ENCODE assay signal across 25 cellular contexts in the genomic region with DNA sequence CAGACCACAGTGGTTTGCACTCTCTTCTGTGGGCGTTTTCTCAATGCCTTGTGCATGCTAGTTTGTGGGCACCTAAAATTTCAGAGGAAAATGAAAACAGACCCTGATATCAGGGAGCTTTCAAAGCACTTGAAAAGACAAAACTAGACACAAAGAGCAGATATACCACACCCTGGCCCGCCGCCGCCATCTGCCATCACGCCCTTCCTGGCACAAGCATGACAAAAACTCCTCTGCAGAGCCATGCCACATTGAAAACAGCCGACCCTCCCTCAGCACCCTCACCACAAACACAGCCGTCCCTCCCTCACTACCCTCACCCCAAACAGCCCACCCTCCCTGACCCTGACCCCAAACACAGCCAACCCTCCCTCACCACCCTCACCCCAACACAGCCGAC.
DNase-seq lines count a peak whose midpoint lies in the region; FAIRE-seq and TF ChIP-seq lines count a peak whose summit lies in the region.
"Had no signal": no experiment of that assay in that cellular context is flagged by ENCODE, and none has a peak within 500 bp of the region (broad histone marks: within the 10 kb centered on the region; RNA-seq: fewer than 3 reads in every experiment).

No MANE protein-coding gene starts in this region.

- no peaks in the 10 kb centered on the region for H3K4me1 ChIP-seq in kidney (ENCODE audit: control insufficient read depth in 1 of 2, insufficient read depth in 1 of 2, low read depth in 1 of 2, low read length in 2 of 2)
- no peaks in the 10 kb centered on the region for H3K4me1 ChIP-seq in stomach
- no peaks in the 10 kb centered on the region for H3K4me1 ChIP-seq in vagina
- peaks cover 0 to 3% of the 10 kb centered on the region in 2 donors for H3K4me1 ChIP-seq in neuronal stem cell (ENCODE audit: control insufficient read depth in 2 of 2, insufficient read depth in 1 of 2, low read depth in 1 of 2, low read length in 2 of 2)
- no peaks in the 10 kb centered on the region for H3K4me1 ChIP-seq in thyroid gland
- H3K4me1 ChIP-seq: A549; BLaER1 treated with 17β-estradiol and CSF1 and Interleukin-3, amounts not matched to agents 10 nM and 100 nM; Caco-2 had no signal

- H3K27ac Mint-ChIP-seq in mesothelial cell of epicardium, result no peak overlapping the region
- H3K27ac Mint-ChIP-seq: B cell; CD4-positive, alpha-beta T cell; CD8-positive, alpha-beta T cell had no signal

- no peak overlapping the region for H2BK15ac ChIP-seq in neuronal stem cell (ENCODE audit: low read length)

- H3K23ac ChIP-seq in neuronal stem cell (ENCODE audit: low read depth, low read length, poor library complexity), result no peak overlapping the region

- peaks cover 6% of the 10 kb centered on the region for H3K9me3 Mint-ChIP-seq in mesothelial cell of epicardium
- H3K9me3 Mint-ChIP-seq: CD4-positive, alpha-beta T cell; CD8-positive, alpha-beta T cell had no signal

- H3K4me3 ChIP-seq in kidney (ENCODE audit: low read length in 2 of 2), result no peak overlapping the region
- no peak overlapping the region for H3K4me3 ChIP-seq in stomach
- H3K4me3 ChIP-seq in vagina, result no peak overlapping the region
- no peak overlapping the region for H3K4me3 ChIP-seq in neuronal stem cell (ENCODE audit: low read length in 2 of 2)
- H3K4me3 ChIP-seq in thyroid gland (replicated peaks in 1 of 3), result no peak overlapping the region
- H3K4me3 ChIP-seq: A549; BLaER1 treated with 17β-estradiol and CSF1 and Interleukin-3, amounts not matched to agents 10 nM and 100 nM had no signal

- intact Hi-C loops in kidney (cut with DNase I), result no loop called here
- intact Hi-C loops in stomach (cut with DNase I; ENCODE audit: low total_unique reads), result no loop called here
- intact Hi-C loops in vagina (cut with DNase I), result no loop called here
- intact Hi-C loops in thyroid gland (cut with DNase I), result no loop called here

- H2BK5ac ChIP-seq in neuronal stem cell (ENCODE audit: low read length), result no peak overlapping the region

- no peak overlapping the region for H3K18ac ChIP-seq in neuronal stem cell (ENCODE audit: low read length)

- H3K4me2 ChIP-seq in neuronal stem cell (ENCODE audit: insufficient read depth, low read length, poor library complexity, severe bottlenecking), result no peak overlapping the region
- H3K4me2 ChIP-seq: A549; BLaER1 treated with 17β-estradiol and CSF1 and Interleukin-3, amounts not matched to agents 10 nM and 100 nM had no signal

- TF ChIP-seq POLR2A in stomach (IDR thresholded peaks at IDR 0.05) (no peak), vagina (IDR thresholded peaks at IDR 0.05) (no peak), thyroid gland (IDR thresholded peaks at IDR 0.05) (no peak)

- H3K27ac ChIP-seq in kidney (ENCODE audit: low read depth in 2 of 2, low read length in 2 of 2) (no peak overlapping the region), stomach (no peak overlapping the region), vagina (no peak overlapping the region), neuronal stem cell (replicated peaks; ENCODE audit: low read length) (no peak overlapping the region), thyroid gland (no peak overlapping the region)
- H3K27ac ChIP-seq: 22Rv1; A549; BLaER1 treated with 17β-estradiol and CSF1 and Interleukin-3, amounts not matched to agents 10 nM and 100 nM; C4-2B had no signal

- H3K79me1 ChIP-seq in neuronal stem cell (ENCODE audit: low read depth, low read length), result no peaks in the 10 kb centered on the region

- H3K9me3 ChIP-seq in kidney (ENCODE audit: control insufficient read depth in 1 of 2, low read length in 2 of 2), result no peaks in the 10 kb centered on the region
- peaks cover 0 to 9% (median 5%) of the 10 kb centered on the region in 4 donors for H3K9me3 ChIP-seq in stomach
- no peaks in the 10 kb centered on the region for H3K9me3 ChIP-seq in vagina
- no peaks in the 10 kb centered on the region for H3K9me3 ChIP-seq in neuronal stem cell (replicated peaks in 1 of 2; ENCODE audit: control insufficient read depth in 2 of 2, insufficient read depth in 1 of 2, low read depth in 1 of 2, low read length in 2 of 2)
- H3K9me3 ChIP-seq in thyroid gland, result no peaks in the 10 kb centered on the region
- H3K9me3 ChIP-seq: A549, Caco-2 had no signal

- no peak overlapping the region for H3K4me3 Mint-ChIP-seq in mesothelial cell of epicardium
- H3K4me3 Mint-ChIP-seq: B cell; CD4-positive, alpha-beta T cell; CD8-positive, alpha-beta T cell had no signal

- H4K8ac ChIP-seq in neuronal stem cell (ENCODE audit: low read depth, low read length), result no peak overlapping the region

- FAIRE-seq in kidney (lab: Jason Lieb, UNC), result no peak
- FAIRE-seq: A549, D721Med, G401.6, GM12891, GM18507, GM19239 had no signal

- peaks cover 42% of the 10 kb centered on the region for H3K27me3 Mint-ChIP-seq in mesothelial cell of epicardium (ENCODE audit: low read depth)

- WGBS in stomach, 5 donors, result 76 to 92% (median 81%) methylated on average over 8 of the region's 8 CpGs
- WGBS in neuronal stem cell (ENCODE audit: extremely low coverage in 2 of 2, insufficient read length in 2 of 2, insufficient replicate concordance in 1 of 2), 2 donors, result no CpG with 5 or more reads among the region's 8 CpGs
- WGBS in thyroid gland, 2 donors, result 86 to 95% methylated on average over 8 of the region's 8 CpGs

- no peak overlapping the region for H3K14ac ChIP-seq in neuronal stem cell (ENCODE audit: low read length)

- H3K9ac ChIP-seq in kidney (ENCODE audit: low read length in 2 of 2), result no peak overlapping the region
- H3K9ac ChIP-seq in neuronal stem cell (ENCODE audit: low read depth, low read length, poor library complexity), result no peak overlapping the region
- H3K9ac ChIP-seq: BLaER1 treated with 17β-estradiol and CSF1 and Interleukin-3, amounts not matched to agents 10 nM and 100 nM had no signal

- no peaks in the 10 kb centered on the region for H3K4me1 Mint-ChIP-seq in mesothelial cell of epicardium
- H3K4me1 Mint-ChIP-seq: B cell had no signal

- no peak overlapping the region for H2BK12ac ChIP-seq in neuronal stem cell (ENCODE audit: low read length)

- no peak overlapping the region for H4K91ac ChIP-seq in neuronal stem cell (ENCODE audit: low read depth, low read length, poor library complexity)

- no peak overlapping the region for H2AK5ac ChIP-seq in neuronal stem cell (ENCODE audit: low read depth, low read length)

- H3K27me3 ChIP-seq in stomach, result peaks cover 0 to 38% (median 3%) of the 10 kb centered on the region in 3 donors
- H3K27me3 ChIP-seq in vagina, result no peaks in the 10 kb centered on the region
- peaks cover 0 to 7% (median 0%) of the 10 kb centered on the region in 3 experiments for H3K27me3 ChIP-seq in neuronal stem cell (ENCODE audit: control insufficient read depth in 3 of 3, insufficient read depth in 3 of 3, low read depth in 1 of 3, low read length in 3 of 3)
- H3K27me3 ChIP-seq in thyroid gland, result no peaks in the 10 kb centered on the region
- H3K27me3 ChIP-seq: BLaER1 treated with 17β-estradiol and CSF1 and Interleukin-3, amounts not matched to agents 10 nM and 100 nM had no signal

- H3K4ac ChIP-seq in neuronal stem cell (ENCODE audit: low read length), result no peak overlapping the region

- no peaks in the 10 kb centered on the region for H3K36me3 Mint-ChIP-seq in mesothelial cell of epicardium
- H3K36me3 Mint-ChIP-seq: CD8-positive, alpha-beta T cell had no signal

- no peaks in the 10 kb centered on the region for H3K36me3 ChIP-seq in kidney (ENCODE audit: control insufficient read depth in 1 of 2, insufficient read depth in 2 of 2, low read length in 2 of 2)
- H3K36me3 ChIP-seq in stomach, result no peaks in the 10 kb centered on the region
- H3K36me3 ChIP-seq in vagina, result no peaks in the 10 kb centered on the region
- no peaks in the 10 kb centered on the region for H3K36me3 ChIP-seq in neuronal stem cell (replicated peaks in 1 of 2; ENCODE audit: control insufficient read depth in 2 of 2, insufficient read depth in 2 of 2, low read length in 2 of 2)
- no peaks in the 10 kb centered on the region for H3K36me3 ChIP-seq in thyroid gland
- H3K36me3 ChIP-seq: BLaER1 treated with 17β-estradiol and CSF1 and Interleukin-3, amounts not matched to agents 10 nM and 100 nM had no signal

- peak; percentile 38 for DNase-seq in activated effector memory CD4-positive, alpha-beta T cell treated with anti-CD3 and anti-CD28 coated beads, Interleukin-2, amount 50 U/mL, for 16 hours
- no peak for DNase-seq in activated effector memory CD4-positive, alpha-beta T cell treated with Interleukin-2 at 50 U/mL for 16 hours
- peak; percentile 13 for DNase-seq in kidney
- peak; percentile 14 for DNase-seq in stomach
- DNase-seq in vagina (ENCODE audit: extremely low spot score in 2 of 2), result peak; percentile 44 to 77
- DNase-seq in neuronal stem cell (ENCODE audit: low spot score), result no peak
- DNase-seq in mesothelial cell of epicardium (ENCODE audit: low spot score in 2 of 2, unreplicated experiment in 2 of 2), result no peak
- no peak for DNase-seq in thyroid gland
- DNase-seq: AML-193; Caco-2; Calu3; CD4-positive, alpha-beta T cell; DMS79 treated with DMSO at 0.1 percent for 48 hours; GF-D8 had no signal

- H2BK120ac ChIP-seq in neuronal stem cell (ENCODE audit: low read depth, low read length), result no peak overlapping the region

- no peak for TF ChIP-seq EP300 in stomach (IDR thresholded peaks at IDR 0.05)

- no peak for TF ChIP-seq CTCF in kidney (IDR thresholded peaks at IDR 0.05; ENCODE audit: borderline replicate concordance, extremely low read depth, insufficient read depth)
- no peak for TF ChIP-seq CTCF in stomach (IDR thresholded peaks at IDR 0.05)
- no peak for TF ChIP-seq CTCF in vagina (IDR thresholded peaks at IDR 0.05)
- no peak for TF ChIP-seq CTCF in mesothelial cell of epicardium (IDR thresholded peaks at IDR 0.05; ENCODE audit: unreplicated experiment)
- no peak for TF ChIP-seq CTCF in thyroid gland (IDR thresholded peaks at IDR 0.05)

- no peak overlapping the region for H2AFZ ChIP-seq in neuronal stem cell (ENCODE audit: low read length)

Comparison
In these comparisons a context has a peak if more than half of its experiments do, and no peak if none do; other contexts are left out.
1. DNase-seq: peak in activated effector memory CD4-positive, alpha-beta T cell treated with anti-CD3 and anti-CD28 coated beads, Interleukin-2, amount 50 U/mL, for 16 hours (single experiment), kidney (single experiment), stomach (single experiment) and vagina (2 of 2); none in activated effector memory CD4-positive, alpha-beta T cell treated with Interleukin-2 at 50 U/mL for 16 hours (single experiment), neuronal stem cell (single experiment), mesothelial cell of epicardium (0 of 2) and thyroid gland (0 of 2).